Comparison of ENCODE assay signal across 8 cellular contexts in the genomic region with DNA sequence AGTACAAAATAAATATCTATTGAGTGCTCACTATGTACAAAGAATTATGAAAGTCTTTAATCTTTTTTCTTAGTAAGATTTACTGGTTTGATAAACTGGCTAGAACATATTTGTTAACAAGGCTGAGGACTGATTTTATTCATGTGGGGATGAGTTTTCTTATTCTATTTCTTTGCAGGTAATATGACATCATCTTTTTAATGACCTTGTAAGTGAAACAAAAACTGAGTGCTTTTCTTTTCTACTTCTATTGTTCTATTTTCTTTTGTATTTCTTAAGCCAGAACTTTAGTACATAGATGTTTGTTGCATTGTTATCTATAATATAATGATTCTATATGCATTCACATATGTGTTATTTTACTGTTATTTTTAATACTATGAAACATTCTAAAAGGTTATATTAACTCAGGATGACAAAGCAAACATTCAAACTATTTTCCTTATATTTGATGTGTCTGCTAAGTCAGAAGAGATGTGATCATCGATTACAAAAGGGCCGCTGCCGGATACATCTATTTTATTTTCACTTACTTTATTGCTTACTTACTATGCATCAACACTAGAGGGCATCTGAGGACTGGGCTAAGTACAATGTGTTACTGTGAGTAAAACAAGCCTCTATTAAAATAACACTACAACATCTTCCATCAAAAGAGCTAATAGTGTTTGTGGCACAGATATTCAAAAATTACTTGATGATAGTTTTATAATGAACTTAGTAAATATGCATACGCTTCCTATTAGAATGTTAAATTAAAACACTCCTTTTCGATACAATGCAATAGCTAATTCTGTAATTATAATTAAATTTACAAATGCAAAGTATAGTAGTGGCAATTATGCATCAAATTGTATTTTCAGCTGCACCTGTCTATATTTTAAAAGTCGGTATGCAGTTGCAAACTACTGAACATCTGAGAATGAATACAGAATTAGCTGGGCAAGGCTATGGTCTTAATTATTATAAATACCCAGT.
DNase-seq lines count a peak whose midpoint lies in the region; ATAC-seq and TF ChIP-seq lines count a peak whose summit lies in the region.

No MANE protein-coding gene starts in this region.

- H3K9me2 ChIP-seq in PC-9 (ENCODE audit: insufficient read depth): no peaks in the 10 kb centered on the region

- peak overlapping the region; percentile 64 for H3K4me2 ChIP-seq in PC-9
- no peak overlapping the region for H3K4me2 ChIP-seq in mesendoderm (ENCODE audit: low read length)

- intact Hi-C loops in PC-9 (cut with micrococcal nuclease; ENCODE audit: unreplicated experiment) (loop anchor here (1.0 to 10.0 kb wide), 5 partner anchors 249 to 1552 kb away; a partner anchor contains a TSS), dorsolateral prefrontal cortex (cut with DNase I) (loop anchor here (2.0 to 5.0 kb wide), 3 partner anchors 276 to 351 kb away; no protein-coding TSS in a partner anchor)

- peak; percentile 84 for ATAC-seq in GM21528 (IDR thresholded peaks at IDR 0.05; ENCODE audit: low FRiP score, unreplicated experiment)

- no peaks in the 10 kb centered on the region for H3K27me3 ChIP-seq in PC-9 (ENCODE audit: insufficient read depth, low read depth)
- H3K27me3 ChIP-seq in dorsolateral prefrontal cortex: no peaks in the 10 kb centered on the region
- no peaks in the 10 kb centered on the region for H3K27me3 ChIP-seq in mesendoderm (ENCODE audit: insufficient read depth, low read length, poor library complexity)

- no peak overlapping the region for H4K5ac ChIP-seq in mesendoderm (ENCODE audit: low read length)

- H3K79me2 ChIP-seq in PC-9 (ENCODE audit: low read depth) (no peaks in the 10 kb centered on the region), mesendoderm (ENCODE audit: control insufficient read depth, insufficient read depth, low read length) (no peaks in the 10 kb centered on the region)

- CTCF ChIA-PET in PC-9 (lab: Charles Lee): interaction anchor here (0.6 to 1.4 kb wide), 8 partner anchors 104 to 354 kb away, joined by 3 to 11 read pairs (median 4); no protein-coding TSS in a partner anchor

- no peaks in the 10 kb centered on the region for H3K79me1 ChIP-seq in mesendoderm (ENCODE audit: low read length)

- H3K4me3 ChIP-seq in PC-9: no peak overlapping the region
- H3K4me3 ChIP-seq in dorsolateral prefrontal cortex: peak overlapping the region in 35 of 59 donors; percentile 1 to 57 (median 27)
- no peak overlapping the region for H3K4me3 ChIP-seq in mesendoderm (ENCODE audit: low read length)

- no CpG with 5 or more reads among the region's 6 CpGs for WGBS in mesendoderm (ENCODE audit: extremely low coverage, insufficient coverage, low lambda C conversion rate)

- H3K27ac ChIP-seq in PC-9: no peak overlapping the region
- H3K27ac ChIP-seq in dorsolateral prefrontal cortex: peak overlapping the region in 1 of 59 donors; percentile 1
- no peak overlapping the region for H3K27ac ChIP-seq in mesendoderm (ENCODE audit: low read depth, low read length)

- no peaks in the 10 kb centered on the region for H4K20me1 ChIP-seq in PC-9 (ENCODE audit: insufficient read depth)

- no peak overlapping the region for H3K23ac ChIP-seq in mesendoderm (ENCODE audit: low read length)

- POLR2A ChIA-PET in PC-9 (lab: Charles Lee; ENCODE audit: unreplicated experiment): no interaction called here

- H3K36me3 ChIP-seq in PC-9 (ENCODE audit: low read depth): no peaks in the 10 kb centered on the region
- H3K36me3 ChIP-seq in mesendoderm (ENCODE audit: control insufficient read depth, insufficient read depth, low read length): no peaks in the 10 kb centered on the region

- H3K18ac ChIP-seq in mesendoderm (ENCODE audit: low read length): no peak overlapping the region

- H3K56ac ChIP-seq in mesendoderm (ENCODE audit: low read length): no peak overlapping the region

- no peak overlapping the region for H2AK5ac ChIP-seq in mesendoderm (ENCODE audit: low read length)

- no peak overlapping the region for H2BK120ac ChIP-seq in mesendoderm (ENCODE audit: low read depth, low read length)

- BruUV-seq in PC-9 (replicated peaks; lab: Mats Ljungman, UMichigan): no TSS peak

- DNase-seq in GM10266 (ENCODE audit: extremely low spot score) (peak; percentile 12), HuH-7 (ENCODE audit: low spot score) (peak; percentile 11), PC-9 (peak; percentile 6 to 67), dorsolateral prefrontal cortex (peak in 1 of 10 donors; percentile 7), mesendoderm (peak; percentile 63), 8988T (no peak), COLO668 (lab: John Stamatoyannopoulos, UW; ENCODE audit: unreplicated experiment) (no peak)

- peaks cover 6% of the 10 kb centered on the region for H3K4me1 ChIP-seq in PC-9 (replicated peaks; ENCODE audit: insufficient read depth)
- H3K4me1 ChIP-seq in mesendoderm (ENCODE audit: control insufficient read depth, low read depth, low read length): no peaks in the 10 kb centered on the region

- H3F3A ChIP-seq in PC-9 (ENCODE audit: insufficient read depth, low read depth): no peaks in the 10 kb centered on the region

- H3K9me3 ChIP-seq in PC-9 (ENCODE audit: insufficient read depth, low read depth): no peaks in the 10 kb centered on the region

- TF ChIP-seq CTCF in GM10266 (IDR thresholded peaks at IDR 0.05; ENCODE audit: control insufficient read depth, insufficient read depth, low read depth, missing control alignments): peak; percentile 69
- peak; percentile 97 for TF ChIP-seq CTCF in PC-9 (conservative IDR thresholded peaks at IDR 0.05)
- TF ChIP-seq CTCF in dorsolateral prefrontal cortex (IDR thresholded peaks at IDR 0.05 in 54 of 56, conservative IDR thresholded peaks at IDR 0.05 in 2 of 56; ENCODE audit: low read depth in 1 of 56, partially characterized antibody in 56 of 56): peak; percentile 65 to 95 (median 84)

- H2AFZ ChIP-seq in PC-9: no peak overlapping the region

- H4K8ac ChIP-seq in mesendoderm (ENCODE audit: low read depth, low read length): no peak overlapping the region

- no peak overlapping the region for H3K9ac ChIP-seq in mesendoderm (ENCODE audit: low read length)

- no peak overlapping the region for H2BK15ac ChIP-seq in mesendoderm (replicated peaks; ENCODE audit: low read depth)

- no peak overlapping the region for H2BK5ac ChIP-seq in mesendoderm (ENCODE audit: low read length)

- no peak overlapping the region for H3K4ac ChIP-seq in mesendoderm (ENCODE audit: low read depth, low read length)

Comparison
In these comparisons a context has a peak if more than half of its experiments do, and no peak if none do; other contexts are left out.
1. DNase-seq: peak in GM10266 (single experiment), HuH-7 (single experiment), PC-9 (2 of 2) and mesendoderm (single experiment); none in 8988T (single experiment) and COLO668 (single experiment).
2. H3K4me3 ChIP-seq: peak in dorsolateral prefrontal cortex (35 of 59); none in PC-9 (single experiment) and mesendoderm (single experiment).
3. Peak in every context shown above with its lines, with median percentiles within 50 percentile points of each other: CTCF ChIP-seq.